In the genomic region with DNA sequence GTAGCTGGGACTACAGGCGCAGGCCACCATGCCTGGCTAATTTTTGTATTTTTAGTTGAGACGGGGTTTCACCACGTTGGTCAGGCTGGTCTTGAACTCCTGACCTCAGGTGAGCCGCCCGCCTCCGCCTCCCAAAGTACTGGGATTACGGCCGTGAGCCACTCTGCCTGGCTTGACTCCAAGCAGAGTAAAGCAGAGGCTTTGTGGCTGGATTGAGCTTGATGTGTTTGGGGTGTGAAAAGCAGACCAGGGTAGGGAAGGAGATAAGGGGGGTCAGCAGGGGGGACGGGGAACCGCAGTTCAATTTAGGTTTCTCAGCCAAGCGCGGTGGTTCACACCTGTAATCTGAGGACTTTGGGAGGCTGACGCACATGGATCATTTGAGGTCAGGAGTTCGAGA, we compare ENCODE assay signal across 38 cellular contexts. TPM values are rescaled to one million over a fixed set of nuclear protein-coding genes. Genes with fewer than 3 reads are reported as not detected.
"Had no signal": no experiment of that assay in that cellular context is flagged by ENCODE, and none has a peak within 500 bp of the region (broad histone marks: within the 10 kb centered on the region; RNA-seq: fewer than 3 reads in every experiment).

No MANE protein-coding gene starts in this region.

- H3K36me3 ChIP-seq: brain microvascular endothelial cell, breast epithelium, WERI-Rb-1 had no signal

- H3K27me3 Mint-ChIP-seq: activated CD4-positive, alpha-beta memory T cell treated with anti-CD3 and anti-CD28 coated beads, Interleukin-2, amount 10 ng/mL, durations not matched to agents 7 days and 5 days; activated CD4-positive, alpha-beta T cell treated with anti-CD3 and anti-CD28 coated beads for 36 hours; activated CD4-positive, alpha-beta T cell treated with anti-CD3 and anti-CD28 coated beads, Interleukin-2, amount 10 ng/mL, durations not matched to agents 7 days and 5 days; activated CD8-positive, alpha-beta memory T cell treated with anti-CD3 and anti-CD28 coated beads, Interleukin-2, amount 10 ng/mL, durations not matched to agents 7 days and 5 days; activated naive CD4-positive, alpha-beta T cell treated with anti-CD3 and anti-CD28 coated beads, Interleukin-2, amount 10 ng/mL, durations not matched to agents 7 days and 5 days; activated naive CD4-positive, alpha-beta T cell treated with anti-CD3 and anti-CD28 coated beads, Interleukin-2, amount 50 U/mL, for 24 hours; activated naive CD8-positive, alpha-beta T cell; activated naive CD8-positive, alpha-beta T cell treated with anti-CD3 and anti-CD28 coated beads, Interleukin-2, amount 10 ng/mL, durations not matched to agents 7 days and 5 days; activated naive CD8-positive, alpha-beta T cell treated with anti-CD3 and anti-CD28 coated beads, Interleukin-2, amount 50 U/mL, for 24 hours; activated T-cell treated with anti-CD3 and anti-CD28 coated beads, Interleukin-2, amount 50 U/mL, for 24 hours had no signal

- ATAC-seq: activated CD4-positive, alpha-beta T cell treated with anti-CD3 and anti-CD28 coated beads for 36 hours; activated CD4-positive, CD25-positive, alpha-beta regulatory T cell treated with anti-CD3 and anti-CD28 coated beads, Interleukin-2, amount 50 U/mL, for 24 hours; activated CD8-positive, alpha-beta memory T cell treated with anti-CD3 and anti-CD28 coated beads, Interleukin-2, amount 10 ng/mL, durations not matched to agents 7 days and 5 days; activated CD8-positive, alpha-beta T cell treated with anti-CD3 and anti-CD28 coated beads, Interleukin-2, amount 10 ng/mL, durations not matched to agents 7 days and 5 days; activated naive CD8-positive, alpha-beta T cell treated with anti-CD3 and anti-CD28 coated beads, Interleukin-2, amount 50 U/mL, for 24 hours; body of pancreas; WTC11 had no signal

- H3K9me3 ChIP-seq: body of pancreas, breast epithelium had no signal

- H3K27ac ChIP-seq: body of pancreas, brain microvascular endothelial cell, WERI-Rb-1 had no signal

- H3K27me3 ChIP-seq: body of pancreas, brain microvascular endothelial cell, breast epithelium had no signal

- H3K36me3 Mint-ChIP-seq: activated CD8-positive, alpha-beta memory T cell treated with anti-CD3 and anti-CD28 coated beads, Interleukin-2, amount 10 ng/mL, durations not matched to agents 7 days and 5 days; WTC11 had no signal

- H3K9me3 Mint-ChIP-seq: activated CD4-positive, alpha-beta memory T cell treated with anti-CD3 and anti-CD28 coated beads, Interleukin-2, amount 10 ng/mL, durations not matched to agents 7 days and 5 days; activated CD4-positive, alpha-beta T cell treated with anti-CD3 and anti-CD28 coated beads, Interleukin-2, amount 10 ng/mL, durations not matched to agents 7 days and 5 days; activated naive CD4-positive, alpha-beta T cell treated with anti-CD3 and anti-CD28 coated beads, Interleukin-2, amount 10 ng/mL, durations not matched to agents 7 days and 5 days; activated naive CD4-positive, alpha-beta T cell treated with anti-CD3 and anti-CD28 coated beads, Interleukin-2, amount 50 U/mL, for 24 hours; activated naive CD8-positive, alpha-beta T cell treated with anti-CD3 and anti-CD28 coated beads, Interleukin-2, amount 10 ng/mL, durations not matched to agents 7 days and 5 days; activated naive CD8-positive, alpha-beta T cell treated with anti-CD3 and anti-CD28 coated beads, Interleukin-2, amount 50 U/mL, for 24 hours; activated T-cell treated with anti-CD3 and anti-CD28 coated beads, Interleukin-2, amount 50 U/mL, for 24 hours; activated T-helper 2 cell treated with anti-CD3 and anti-CD28 coated beads, Interferon-gamma antibody, Interleukin-2, Interleukin-4, amounts not matched to agents 10 μg/mL and 5 μg/mL and 100 μg/mL, durations not matched to agents 14 hours and 24 hours and 36 hours; T-helper 1 cell treated with Interleukin-12 subunit alpha and Interleukin-12 subunit beta and Interleukin-4 antibody, amounts not matched to agents 30 μg/mL and 1 μg/mL, for 36 hours; T-helper 2 cell treated with Interferon-gamma antibody and Interleukin-4, amounts not matched to agents 5 μg/mL and 100 μg/mL, for 36 hours had no signal

- H3K4me1 Mint-ChIP-seq: activated CD8-positive, alpha-beta memory T cell treated with anti-CD3 and anti-CD28 coated beads, Interleukin-2, amount 10 ng/mL, durations not matched to agents 7 days and 5 days; activated naive CD8-positive, alpha-beta T cell treated with anti-CD3 and anti-CD28 coated beads, Interleukin-2, amount 10 ng/mL, durations not matched to agents 7 days and 5 days; WTC11 had no signal

- H3K4me3 ChIP-seq: body of pancreas, breast epithelium had no signal

- DNase-seq: activated CD4-positive, alpha-beta memory T cell treated with anti-CD3 and anti-CD28 coated beads, Interleukin-2, amount 10 ng/mL, durations not matched to agents 7 days and 5 days; activated CD4-positive, alpha-beta T cell treated with anti-CD3 and anti-CD28 coated beads for 1 hour; activated CD4-positive, alpha-beta T cell treated with anti-CD3 and anti-CD28 coated beads for 36 hours; activated CD4-positive, alpha-beta T cell treated with anti-CD3 and anti-CD28 coated beads for 48 hours; activated CD4-positive, alpha-beta T cell treated with anti-CD3 and anti-CD28 coated beads, Interleukin-2, amount 10 ng/mL, durations not matched to agents 7 days and 5 days; activated CD4-positive, alpha-beta T cell treated with anti-CD3 and anti-CD28 coated beads, Interleukin-2, amount 50 U/mL, for 48 hours; activated CD4-positive, CD25-positive, alpha-beta regulatory T cell; activated CD8-positive, alpha-beta memory T cell treated with anti-CD3 and anti-CD28 coated beads for 24 hours; activated CD8-positive, alpha-beta memory T cell treated with anti-CD3 and anti-CD28 coated beads, Interleukin-2, amount 10 ng/mL, durations not matched to agents 7 days and 5 days; activated CD8-positive, alpha-beta memory T cell treated with anti-CD3 and anti-CD28 coated beads, Interleukin-2, amount 50 U/mL, for 48 hours; activated CD8-positive, alpha-beta T cell treated with anti-CD3 and anti-CD28 coated beads, Interleukin-2, amount 10 ng/mL, durations not matched to agents 7 days and 5 days; activated effector memory CD4-positive, alpha-beta T cell treated with Interleukin-2 at 50 U/mL for 16 hours; activated gamma-delta T cell; activated naive CD4-positive, alpha-beta T cell treated with anti-CD3 and anti-CD28 coated beads, Interleukin-2, amount 10 ng/mL, durations not matched to agents 7 days and 5 days; activated naive CD4-positive, alpha-beta T cell treated with Interleukin-2 at 50 U/mL for 16 hours; activated naive CD8-positive, alpha-beta T cell treated with anti-CD3 and anti-CD28 coated beads, Interleukin-2, amount 10 ng/mL, durations not matched to agents 7 days and 5 days; activated naive CD8-positive, alpha-beta T cell treated with anti-CD3 and anti-CD28 coated beads, Interleukin-2, amount 50 U/mL, for 24 hours; activated T-cell treated with anti-CD3 and anti-CD28 coated beads, Interleukin-2, amount 50 U/mL, for 24 hours; activated T-cell treated with anti-CD3 and anti-CD28 coated beads, Interleukin-2, amount 50 U/mL, for 48 hours; amygdala; anterior cingulate cortex; body of pancreas; brain microvascular endothelial cell; central memory CD4-positive, alpha-beta T cell; T-helper 1 cell; T-helper 2 cell; T-helper 9 cell; WERI-Rb-1 had no signal

- H3K27ac Mint-ChIP-seq: activated CD4-positive, alpha-beta memory T cell treated with anti-CD3 and anti-CD28 coated beads, Interleukin-2, amount 10 ng/mL, durations not matched to agents 7 days and 5 days; activated CD4-positive, alpha-beta T cell treated with anti-CD3 and anti-CD28 coated beads for 36 hours; activated CD8-positive, alpha-beta memory T cell treated with anti-CD3 and anti-CD28 coated beads, Interleukin-2, amount 10 ng/mL, durations not matched to agents 7 days and 5 days; activated CD8-positive, alpha-beta T cell treated with anti-CD3 and anti-CD28 coated beads, Interleukin-2, amount 10 ng/mL, durations not matched to agents 7 days and 5 days; activated naive CD4-positive, alpha-beta T cell treated with anti-CD3 and anti-CD28 coated beads, Interleukin-2, amount 10 ng/mL, durations not matched to agents 7 days and 5 days; activated naive CD8-positive, alpha-beta T cell; activated naive CD8-positive, alpha-beta T cell treated with anti-CD3 and anti-CD28 coated beads, Interleukin-2, amount 10 ng/mL, durations not matched to agents 7 days and 5 days; activated naive CD8-positive, alpha-beta T cell treated with anti-CD3 and anti-CD28 coated beads, Interleukin-2, amount 50 U/mL, for 24 hours; activated T-cell treated with anti-CD3 and anti-CD28 coated beads, Interleukin-2, amount 50 U/mL, for 24 hours; activated T-helper 2 cell treated with anti-CD3 and anti-CD28 coated beads, Interferon-gamma antibody, Interleukin-2, Interleukin-4, amounts not matched to agents 10 μg/mL and 5 μg/mL and 100 μg/mL, durations not matched to agents 14 hours and 24 hours and 36 hours; T-helper 1 cell treated with Interleukin-12 subunit alpha and Interleukin-12 subunit beta and Interleukin-4 antibody, amounts not matched to agents 30 μg/mL and 1 μg/mL, for 36 hours; T-helper 2 cell treated with Interferon-gamma antibody and Interleukin-4, amounts not matched to agents 5 μg/mL and 100 μg/mL, for 36 hours; WTC11 had no signal

- H3K4me3 Mint-ChIP-seq: activated CD4-positive, alpha-beta memory T cell treated with anti-CD3 and anti-CD28 coated beads, Interleukin-2, amount 10 ng/mL, durations not matched to agents 7 days and 5 days; activated CD4-positive, alpha-beta T cell treated with anti-CD3 and anti-CD28 coated beads for 36 hours; activated CD4-positive, alpha-beta T cell treated with anti-CD3 and anti-CD28 coated beads, Interleukin-2, amount 10 ng/mL, durations not matched to agents 7 days and 5 days; activated CD8-positive, alpha-beta memory T cell treated with anti-CD3 and anti-CD28 coated beads, Interleukin-2, amount 10 ng/mL, durations not matched to agents 7 days and 5 days; activated CD8-positive, alpha-beta T cell treated with anti-CD3 and anti-CD28 coated beads, Interleukin-2, amount 10 ng/mL, durations not matched to agents 7 days and 5 days; activated naive CD4-positive, alpha-beta T cell treated with anti-CD3 and anti-CD28 coated beads, Interleukin-2, amount 10 ng/mL, durations not matched to agents 7 days and 5 days; activated naive CD4-positive, alpha-beta T cell treated with anti-CD3 and anti-CD28 coated beads, Interleukin-2, amount 50 U/mL, for 24 hours; activated naive CD8-positive, alpha-beta T cell; activated naive CD8-positive, alpha-beta T cell treated with anti-CD3 and anti-CD28 coated beads, Interleukin-2, amount 10 ng/mL, durations not matched to agents 7 days and 5 days; activated naive CD8-positive, alpha-beta T cell treated with anti-CD3 and anti-CD28 coated beads, Interleukin-2, amount 50 U/mL, for 24 hours; activated T-cell treated with anti-CD3 and anti-CD28 coated beads, Interleukin-2, amount 50 U/mL, for 24 hours; T-helper 1 cell treated with Interleukin-12 subunit alpha and Interleukin-12 subunit beta and Interleukin-4 antibody, amounts not matched to agents 30 μg/mL and 1 μg/mL, for 36 hours; T-helper 2 cell treated with Interferon-gamma antibody and Interleukin-4, amounts not matched to agents 5 μg/mL and 100 μg/mL, for 36 hours; WTC11 had no signal

RNA-seq across cellular contexts. Expression of gene ACER1, which starts 23.8 kb away (rescaled TPM):
- total RNA-seq: activated CD4-positive, alpha-beta T cell treated with anti-CD3 and anti-CD28 coated beads for 36 hours; astrocyte; body of pancreas; cardiac septum; WTC11 had no signal
